In genomic region chr12:51846911-51847829, GRCh38 we compare ENCODE assay signal across 8 cellular contexts. TPM values are rescaled to one million over a fixed set of nuclear protein-coding genes. Genes with fewer than 3 reads are reported as not detected.
DNase-seq lines count a peak whose midpoint lies in the region; ATAC-seq and TF ChIP-seq lines count a peak whose summit lies in the region.

No MANE protein-coding gene starts in this region.

- no peaks in the 10 kb centered on the region for H3K79me2 ChIP-seq in ACC112 (ENCODE audit: control insufficient read depth, insufficient read depth, low read length, unreplicated experiment)

- H3K9me3 ChIP-seq in right cardiac atrium (ENCODE audit: control insufficient read depth, low read length) (no peaks in the 10 kb centered on the region), sigmoid colon (no peaks in the 10 kb centered on the region)

- no peak for TF ChIP-seq POLR2A in sigmoid colon (IDR thresholded peaks at IDR 0.05)

- peak; percentile 92 for DNase-seq in HuH-7 (ENCODE audit: low spot score)
- DNase-seq in activated effector memory CD4-positive, alpha-beta T cell treated with anti-CD3 and anti-CD28 coated beads, Interleukin-2, amount 50 U/mL, for 16 hours = peak; percentile 74
- peak; percentile 56 to 82 (median 82) for DNase-seq in right cardiac atrium
- no peak for DNase-seq in sigmoid colon
- no peak for DNase-seq in NK-92 treated with Interleukin-12 subunit alpha and Interleukin-12 subunit beta, amount 100 ng/mL, for 24 hours (lab: John Stamatoyannopoulos, UW)

- ATAC-seq in right cardiac atrium = peak; percentile 55 to 60
- no peak for ATAC-seq in GM21360 (IDR thresholded peaks at IDR 0.05; ENCODE audit: unreplicated experiment)
- ATAC-seq in GM18517 (IDR thresholded peaks at IDR 0.05; ENCODE audit: unreplicated experiment) = no peak

- H3K4me1 ChIP-seq in ACC112 (ENCODE audit: control insufficient read depth, insufficient read depth, low read length, unreplicated experiment) (peaks cover 5% of the 10 kb centered on the region), right cardiac atrium (ENCODE audit: control insufficient read depth, insufficient read depth, low read length) (peaks cover 2% of the 10 kb centered on the region), sigmoid colon (peaks cover 3 to 32% (median 27%) of the 10 kb centered on the region in 4 donors)

- H3K4me3 ChIP-seq in ACC112 (ENCODE audit: low read depth, low read length) = peak overlapping the region; percentile 64
- peak overlapping the region; percentile 67 for H3K4me3 ChIP-seq in right cardiac atrium (ENCODE audit: low read length)
- H3K4me3 ChIP-seq in sigmoid colon = peak overlapping the region; percentile 34 to 57 (median 42)

- H3K27ac ChIP-seq in ACC112 (ENCODE audit: low read depth, low read length) (no peak overlapping the region), right cardiac atrium (ENCODE audit: low read length) (no peak overlapping the region), sigmoid colon (peak overlapping the region in 3 of 4 donors; percentile 10 to 67 (median 57))

- H2AFZ ChIP-seq in ACC112 (ENCODE audit: low read length, unreplicated experiment) = peak overlapping the region; percentile 67

- WGBS in right cardiac atrium = under 1% methylated on average over 66 of the region's 66 CpGs
- 1 to 2% methylated on average over 66 of the region's 66 CpGs for WGBS in sigmoid colon, 2 donors

- intact Hi-C loops in right cardiac atrium (cut with DNase I) = no loop called here
- intact Hi-C loops in sigmoid colon (cut with DNase I) = no loop called here

- peaks cover 69% of the 10 kb centered on the region for H3K27me3 ChIP-seq in ACC112 (ENCODE audit: insufficient read depth, low read length)
- H3K27me3 ChIP-seq in right cardiac atrium (ENCODE audit: control insufficient read depth, insufficient read depth) = no peaks in the 10 kb centered on the region
- peaks cover 39 to 65% (median 64%) of the 10 kb centered on the region in 3 donors for H3K27me3 ChIP-seq in sigmoid colon

- no peak for TF ChIP-seq EP300 in sigmoid colon (IDR thresholded peaks at IDR 0.05)

- H3K36me3 ChIP-seq in ACC112 (ENCODE audit: insufficient read depth, low read length) = no peaks in the 10 kb centered on the region
- no peaks in the 10 kb centered on the region for H3K36me3 ChIP-seq in sigmoid colon

- no peak for TF ChIP-seq CTCF in sigmoid colon (IDR thresholded peaks at IDR 0.05)

RNA-seq across cellular contexts. Expression of gene FIGNL2, which starts 1.3 kb away (rescaled TPM):
- under 1 TPM; 0.25 to 0.39 (median 0.28) TPM for total RNA-seq in right cardiac atrium
- polyA plus RNA-seq in right cardiac atrium = 0.18 TPM
- under 1 TPM in 2 of 4 donors, not detected in 2; 0.28 to 0.36 TPM for total RNA-seq in sigmoid colon
- polyA plus RNA-seq in sigmoid colon = under 1 TPM in 1 of 3 donors, not detected in 2; 0.36 TPM

RNA-seq across cellular contexts. Expression of gene ANKRD33, which starts 40.7 kb away (rescaled TPM):
- total RNA-seq in right cardiac atrium (not detected), sigmoid colon (not detected)
- polyA plus RNA-seq in right cardiac atrium (not detected), sigmoid colon (under 1 TPM in 1 of 3 donors, not detected in 2; 0.16 TPM)

Comparison
In these comparisons a context has a peak if more than half of its experiments do, and no peak if none do; other contexts are left out.
1. H3K27ac ChIP-seq: peak in sigmoid colon (3 of 4); none in ACC112 (single experiment) and right cardiac atrium (single experiment).
2. DNase-seq: peak in HuH-7 (single experiment), activated effector memory CD4-positive, alpha-beta T cell treated with anti-CD3 and anti-CD28 coated beads, Interleukin-2, amount 50 U/mL, for 16 hours (single experiment) and right cardiac atrium (3 of 3); none in sigmoid colon (single experiment) and NK-92 treated with Interleukin-12 subunit alpha and Interleukin-12 subunit beta, amount 100 ng/mL, for 24 hours (single experiment).
3. ATAC-seq: peak in right cardiac atrium (2 of 2); none in GM21360 (single experiment) and GM18517 (single experiment).
4. Peak in every context shown above with its lines, with median percentiles within 50 percentile points of each other: H3K4me3 ChIP-seq.